Comparison of ENCODE assay signal across 14 cellular contexts in the genomic region with DNA sequence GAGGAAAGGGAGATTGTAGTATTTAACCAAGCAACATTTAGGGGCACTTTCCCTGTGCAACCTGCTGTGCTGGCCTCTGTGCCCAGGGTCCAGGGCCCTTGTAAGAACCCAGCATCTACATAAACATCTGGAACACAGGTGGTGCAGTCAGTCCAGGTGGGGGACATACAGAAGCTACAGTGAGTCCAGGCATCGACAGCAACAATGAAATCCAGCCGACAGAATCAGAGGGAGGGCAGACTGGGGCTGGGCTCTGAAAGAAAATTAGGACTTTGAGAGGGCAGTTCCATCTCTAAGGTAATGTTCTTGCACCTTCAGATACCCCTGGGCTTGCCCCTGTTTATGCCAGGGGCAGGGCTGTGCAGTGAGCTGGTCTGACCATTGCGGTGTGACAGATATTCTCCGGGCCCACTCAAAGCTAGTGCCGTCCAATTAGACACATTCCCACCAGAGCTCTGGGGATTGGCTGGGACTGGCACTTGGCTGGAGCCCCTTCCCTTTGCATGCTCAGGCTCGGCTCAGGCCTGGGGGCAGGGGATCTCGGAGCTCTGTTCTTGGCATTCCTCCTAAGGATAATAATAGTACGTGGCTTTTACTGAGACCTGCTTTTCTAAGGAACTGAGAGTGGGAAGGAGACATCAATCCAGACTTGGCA. TPM values are rescaled to one million over a fixed set of nuclear protein-coding genes. Genes with fewer than 3 reads are reported as not detected.
DNase-seq lines count a peak whose midpoint lies in the region; ATAC-seq and TF ChIP-seq lines count a peak whose summit lies in the region.
"Had no signal": no experiment of that assay in that cellular context is flagged by ENCODE, and none has a peak within 500 bp of the region (broad histone marks: within the 10 kb centered on the region; RNA-seq: fewer than 3 reads in every experiment).

No MANE protein-coding gene starts in this region.

- no peak overlapping the region for H3K9ac ChIP-seq in Karpas-422 (ENCODE audit: low read length)

- H3K27ac Mint-ChIP-seq in activated CD4-positive, alpha-beta T cell treated with anti-CD3 and anti-CD28 coated beads, Interleukin-2, amount 10 ng/mL, durations not matched to agents 24 days and 14 days = peak overlapping the region; percentile 90
- peak overlapping the region; percentile 85 for H3K27ac Mint-ChIP-seq in activated T-helper 17 cell treated with anti-CD3 and anti-CD28 coated beads, Interleukin-2, amount 50 U/mL, for 72 hours
- H3K27ac Mint-ChIP-seq: WTC11 had no signal

- no peak for TF ChIP-seq POLR2A in stomach (IDR thresholded peaks at IDR 0.05)

- no peak for DNase-seq in activated CD4-positive, alpha-beta T cell treated with anti-CD3 and anti-CD28 coated beads, Interleukin-2, amount 10 ng/mL, durations not matched to agents 24 days and 14 days
- no peak for DNase-seq in activated CD4-positive, alpha-beta T cell treated with anti-CD3 and anti-CD28 coated beads, Interleukin-2, amount 50 U/mL, for 1 hour
- no peak for DNase-seq in right atrium auricular region (ENCODE audit: low spot score)
- peak; percentile 20 for DNase-seq in stomach
- no peak for DNase-seq in NCI-H2227 treated with DMSO at 0.1 percent for 48 hours (lab: John Stamatoyannopoulos, UW)
- DNase-seq in Karpas-422 = no peak
- DNase-seq: DMS79 treated with DMSO at 0.1 percent for 48 hours; NCI-H226; RPMI8226; stimulated activated CD4-positive, alpha-beta T cell treated with anti-CD3 and anti-CD28 coated beads, Interleukin-12 subunit alpha, Interleukin-12 subunit beta, amount 100 ng/mL, for 4 hours had no signal

- H3K27me3 ChIP-seq in right atrium auricular region = no peaks in the 10 kb centered on the region
- peaks cover 0 to 11% (median 0%) of the 10 kb centered on the region in 3 donors for H3K27me3 ChIP-seq in stomach
- no peaks in the 10 kb centered on the region for H3K27me3 ChIP-seq in Karpas-422 (ENCODE audit: low read length)

- peak overlapping the region; percentile 84 for H3K4me3 Mint-ChIP-seq in activated CD4-positive, alpha-beta T cell treated with anti-CD3 and anti-CD28 coated beads, Interleukin-2, amount 10 ng/mL, durations not matched to agents 24 days and 14 days
- H3K4me3 Mint-ChIP-seq in activated T-helper 17 cell treated with anti-CD3 and anti-CD28 coated beads, Interleukin-2, amount 50 U/mL, for 72 hours = peak overlapping the region; percentile 81
- H3K4me3 Mint-ChIP-seq: WTC11 had no signal

- peaks cover 87% of the 10 kb centered on the region for H3K36me3 Mint-ChIP-seq in activated CD4-positive, alpha-beta T cell treated with anti-CD3 and anti-CD28 coated beads, Interleukin-2, amount 10 ng/mL, durations not matched to agents 24 days and 14 days (ENCODE audit: low read depth)
- peaks cover 100% of the 10 kb centered on the region for H3K36me3 Mint-ChIP-seq in activated T-helper 17 cell treated with anti-CD3 and anti-CD28 coated beads, Interleukin-2, amount 50 U/mL, for 72 hours (ENCODE audit: low read depth)

- peaks cover 6% of the 10 kb centered on the region for H3K36me3 ChIP-seq in right atrium auricular region
- H3K36me3 ChIP-seq in stomach = peaks cover 0 to 28% (median 10%) of the 10 kb centered on the region in 4 donors
- H3K36me3 ChIP-seq in Karpas-422 (ENCODE audit: insufficient read depth, low read length) = no peaks in the 10 kb centered on the region

- H3K9me2 ChIP-seq in Karpas-422 (replicated peaks; ENCODE audit: insufficient read depth, low read length) = no peaks in the 10 kb centered on the region

- H3K4me2 ChIP-seq in Karpas-422 (ENCODE audit: low read depth, low read length, poor library complexity, severe bottlenecking) = no peak overlapping the region

- H4K20me1 ChIP-seq in Karpas-422 (ENCODE audit: insufficient read depth, low read depth, low read length) = no peaks in the 10 kb centered on the region

- H2AFZ ChIP-seq in Karpas-422 (ENCODE audit: low read length) = no peak overlapping the region

- no peaks in the 10 kb centered on the region for H3K27me3 Mint-ChIP-seq in activated CD4-positive, alpha-beta T cell treated with anti-CD3 and anti-CD28 coated beads, Interleukin-2, amount 10 ng/mL, durations not matched to agents 24 days and 14 days
- no peaks in the 10 kb centered on the region for H3K27me3 Mint-ChIP-seq in activated T-helper 17 cell treated with anti-CD3 and anti-CD28 coated beads, Interleukin-2, amount 50 U/mL, for 72 hours

- TF ChIP-seq EP300 in stomach (IDR thresholded peaks at IDR 0.05) = no peak

- peak overlapping the region; percentile 25 to 52 for H3K27ac ChIP-seq in right atrium auricular region
- peak overlapping the region in 4 of 5 donors; percentile 41 to 93 (median 62) for H3K27ac ChIP-seq in stomach
- no peak overlapping the region for H3K27ac ChIP-seq in Karpas-422 (ENCODE audit: low read length)
- H3K27ac ChIP-seq: epithelial cell of prostate had no signal

- intact Hi-C loops in activated CD4-positive, alpha-beta T cell treated with anti-CD3 and anti-CD28 coated beads, Interleukin-2, amount 10 ng/mL, durations not matched to agents 24 days and 14 days (cut with micrococcal nuclease) = loop anchor here (1.0 kb wide), 4 partner anchors 17 to 186 kb away; no protein-coding TSS in a partner anchor
- intact Hi-C loops in stomach (cut with DNase I; ENCODE audit: low total_unique reads) = no loop called here

- no peaks in the 10 kb centered on the region for H3K79me2 ChIP-seq in Karpas-422 (ENCODE audit: low read length)

- TF ChIP-seq CTCF in right atrium auricular region (IDR thresholded peaks at IDR 0.05) = no peak
- no peak for TF ChIP-seq CTCF in stomach (IDR thresholded peaks at IDR 0.05)

- 72 to 87% (median 83%) methylated on average over 8 of the region's 8 CpGs for WGBS in stomach, 5 donors

- ATAC-seq in activated T-helper 17 cell treated with anti-CD3 and anti-CD28 coated beads, Interleukin-2, amount 50 U/mL, for 72 hours (replicated peaks) = no peak
- no peak for ATAC-seq in HG02588 (IDR thresholded peaks at IDR 0.05; ENCODE audit: unreplicated experiment)
- ATAC-seq: WTC11 had no signal

- H3K9me3 ChIP-seq in right atrium auricular region (no peaks in the 10 kb centered on the region), stomach (no peaks in the 10 kb centered on the region), Karpas-422 (ENCODE audit: low read length) (no peaks in the 10 kb centered on the region)

- no peaks in the 10 kb centered on the region for H3K9me3 Mint-ChIP-seq in activated CD4-positive, alpha-beta T cell treated with anti-CD3 and anti-CD28 coated beads, Interleukin-2, amount 10 ng/mL, durations not matched to agents 24 days and 14 days
- no peaks in the 10 kb centered on the region for H3K9me3 Mint-ChIP-seq in activated T-helper 17 cell treated with anti-CD3 and anti-CD28 coated beads, Interleukin-2, amount 50 U/mL, for 72 hours
- H3K9me3 Mint-ChIP-seq: WTC11 had no signal

- peaks cover 0 to 59% of the 10 kb centered on the region in 2 donors for H3K4me1 ChIP-seq in right atrium auricular region
- peaks cover 23 to 79% (median 55%) of the 10 kb centered on the region in 4 donors for H3K4me1 ChIP-seq in stomach
- peaks cover 12% of the 10 kb centered on the region for H3K4me1 ChIP-seq in Karpas-422 (ENCODE audit: low read length)

- H3K4me3 ChIP-seq in right atrium auricular region = no peak overlapping the region
- H3K4me3 ChIP-seq in stomach = no peak overlapping the region
- H3K4me3 ChIP-seq in Karpas-422 (ENCODE audit: low read length) = no peak overlapping the region

- H3K4me1 Mint-ChIP-seq in activated CD4-positive, alpha-beta T cell treated with anti-CD3 and anti-CD28 coated beads, Interleukin-2, amount 10 ng/mL, durations not matched to agents 24 days and 14 days = peaks cover 73% of the 10 kb centered on the region
- peaks cover 51% of the 10 kb centered on the region for H3K4me1 Mint-ChIP-seq in activated T-helper 17 cell treated with anti-CD3 and anti-CD28 coated beads, Interleukin-2, amount 50 U/mL, for 72 hours

RNA-seq across cellular contexts. Expression of gene LBH, which starts 5.4 kb away (rescaled TPM):
- 176 and 184 TPM in 2 replicates for total RNA-seq in activated CD4-positive, alpha-beta T cell treated with anti-CD3 and anti-CD28 coated beads, Interleukin-2, amount 10 ng/mL, durations not matched to agents 24 days and 14 days
- 100 to 1,000 TPM in 1 of 2 donors, 10 to 100 TPM in 1; 38.9 to 154 TPM for total RNA-seq in activated T-helper 17 cell treated with anti-CD3 and anti-CD28 coated beads, Interleukin-2, amount 50 U/mL, for 72 hours
- total RNA-seq in right atrium auricular region (10 to 100 TPM; 18.9 to 54.6 TPM), stomach (10 to 100 TPM in 4 of 5 donors, 1 to 10 TPM in 1; 7.1 to 39.8 (median 18.5) TPM)
- 10 to 100 TPM in 2 of 3 donors, 1 to 10 TPM in 1; 6.6 to 18.5 (median 15.4) TPM for polyA plus RNA-seq in stomach
- 7.1 and 17.5 TPM in 2 replicates for total RNA-seq in Karpas-422 (2014; rRNA removed; shearing (Covaris generic); ENCODE audit: low replicate concordance)
